Comparison of ENCODE assay signal across 8 cellular contexts in the genomic region with DNA sequence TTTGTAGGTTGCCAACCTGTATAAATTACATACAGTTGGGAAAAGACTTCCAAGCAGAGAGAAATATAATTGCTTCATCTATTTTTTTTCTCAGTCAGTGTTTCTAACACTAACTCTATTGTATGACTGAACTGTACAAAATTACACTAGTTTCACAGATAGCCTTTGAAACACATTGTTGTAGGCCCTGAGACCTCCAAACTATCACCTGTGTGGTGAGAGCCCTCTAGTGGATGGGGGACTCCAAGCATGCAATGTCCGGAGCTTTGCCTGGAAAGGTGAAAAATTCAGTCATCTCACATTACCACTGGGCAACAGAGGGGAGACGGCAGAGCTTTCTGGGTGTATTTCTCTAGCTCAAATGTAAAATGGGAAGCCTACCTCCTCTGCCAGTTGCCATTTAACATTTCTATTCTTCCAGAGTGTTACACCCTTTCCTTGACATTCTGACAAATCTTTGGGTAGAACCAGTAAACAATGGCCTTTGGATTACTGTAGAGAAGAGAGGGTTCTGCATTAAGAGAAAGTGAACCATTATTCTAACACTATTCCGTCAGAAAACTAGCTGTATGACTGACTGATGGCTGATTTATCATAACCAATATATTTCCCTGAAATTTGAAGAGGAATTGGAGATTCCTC.
A peak's percentile ranks its signal among the peaks of the same experiment; 100 is the strongest.
DNase-seq lines count a peak whose midpoint lies in the region; ATAC-seq and TF ChIP-seq lines count a peak whose summit lies in the region.

No MANE protein-coding gene starts in this region.

- DNase-seq in GDM1 (lab: John Stamatoyannopoulos, UW) (peak; percentile 19), NCI-H69 (lab: John Stamatoyannopoulos, UW) (peak; percentile 92), ascending aorta (ENCODE audit: low spot score in 2 of 2) (peak in 1 of 2 donors; percentile 62), iPS DF 4.7 (ENCODE audit: extremely low read depth, low spot score) (peak; percentile 44)
- peak; percentile 2 for DNase-seq in stimulated activated CD8-positive, alpha-beta memory T cell treated with anti-CD3 and anti-CD28 coated beads, Interleukin-4, amount 100 ng/mL, for 24 hours (ENCODE audit: low read depth)
- DNase-seq in CD4-positive, alpha-beta T cell: no peak

- no peaks in the 10 kb centered on the region for H3K27me3 ChIP-seq in ascending aorta
- H3K27me3 ChIP-seq in CD4-positive, alpha-beta T cell (ENCODE audit: control insufficient read depth, insufficient read depth, low read length): no peaks in the 10 kb centered on the region

- no peak overlapping the region for H3K4me3 Mint-ChIP-seq in CD4-positive, alpha-beta T cell

- no peak overlapping the region for H3K4me3 ChIP-seq in ascending aorta

- no peaks in the 10 kb centered on the region for H3K27me3 Mint-ChIP-seq in CD4-positive, alpha-beta T cell

- CTCF ChIA-PET in CD4-positive, alpha-beta T cell (lab: Charles Lee): interaction anchor here (0.6 kb wide), 1 partner anchor 11 kb away, joined by 4 read pairs; no protein-coding TSS in a partner anchor

- intact Hi-C loops in ascending aorta (cut with DNase I): loop anchor here (10.0 kb wide), 1 partner anchor 181 kb away; no protein-coding TSS in a partner anchor
- intact Hi-C loops in CD4-positive, alpha-beta T cell (cut with DNase I, micrococcal nuclease): no loop called here

- ATAC-seq in GM21367 (IDR thresholded peaks at IDR 0.05; ENCODE audit: unreplicated experiment) (peak; percentile 98), HG03521 (IDR thresholded peaks at IDR 0.05; ENCODE audit: unreplicated experiment) (peak; percentile 90)
- ATAC-seq in CD4-positive, alpha-beta T cell (ENCODE audit: poor library complexity): no peak

- H3K4me1 ChIP-seq in ascending aorta: no peaks in the 10 kb centered on the region

- H3K36me3 ChIP-seq in ascending aorta: no peaks in the 10 kb centered on the region

- H3K27ac ChIP-seq in ascending aorta: no peak overlapping the region
- no peak overlapping the region for H3K27ac ChIP-seq in CD4-positive, alpha-beta T cell (ENCODE audit: low read depth, low read length)

- H3K9me3 ChIP-seq in ascending aorta: no peaks in the 10 kb centered on the region
- no peaks in the 10 kb centered on the region for H3K9me3 ChIP-seq in CD4-positive, alpha-beta T cell (ENCODE audit: control insufficient read depth, low read length)

- no peaks in the 10 kb centered on the region for H3K4me1 Mint-ChIP-seq in CD4-positive, alpha-beta T cell (ENCODE audit: low read depth)

- POLR2A ChIA-PET in CD4-positive, alpha-beta T cell (lab: Charles Lee): no interaction called here

- no peaks in the 10 kb centered on the region for H3K36me3 Mint-ChIP-seq in CD4-positive, alpha-beta T cell (ENCODE audit: low read depth)

- peak; percentile 28 to 68 (median 48) for TF ChIP-seq CTCF in ascending aorta (IDR thresholded peaks at IDR 0.05)
- TF ChIP-seq CTCF in CD4-positive, alpha-beta T cell (IDR thresholded peaks at IDR 0.05): no peak

- H3K9me3 Mint-ChIP-seq in CD4-positive, alpha-beta T cell: no peaks in the 10 kb centered on the region

- H3K27ac Mint-ChIP-seq in CD4-positive, alpha-beta T cell: no peak overlapping the region

Comparison
In these comparisons a context has a peak if more than half of its experiments do, and no peak if none do; other contexts are left out.
1. DNase-seq: peak in GDM1 (single experiment), NCI-H69 (single experiment), iPS DF 4.7 (single experiment) and stimulated activated CD8-positive, alpha-beta memory T cell treated with anti-CD3 and anti-CD28 coated beads, Interleukin-4, amount 100 ng/mL, for 24 hours (single experiment); none in CD4-positive, alpha-beta T cell (0 of 10).